Comparison of ENCODE assay signal across 8 cellular contexts in genomic region chr2:135531231-135532197, GRCh38. TPM values are rescaled to one million over a fixed set of nuclear protein-coding genes. Genes with fewer than 3 reads are reported as not detected.
DNase-seq lines count a peak whose midpoint lies in the region; ATAC-seq, FAIRE-seq and TF ChIP-seq lines count a peak whose summit lies in the region.

TSS of gene R3HDM1 (plus strand) at chr2:135531484. CDS start at chr2:135604846, 73,362 bp downstream.

- DNase-seq in RCC 7860 (ENCODE audit: low spot score): peak; percentile 100
- peak; percentile 95 to 98 for DNase-seq in activated T-cell treated with anti-CD3 and anti-CD28 coated beads, Interleukin-2, amount 50 U/mL, for 72 hours
- DNase-seq in esophagus muscularis mucosa (ENCODE audit: extremely low spot score): peak; percentile 100
- peak; percentile 89 to 95 for DNase-seq in stimulated activated CD8-positive, alpha-beta memory T cell treated with anti-CD3 and anti-CD28 coated beads, Interleukin-7, amount 100 ng/mL, for 4 hours (ENCODE audit: low read depth in 2 of 2)

- peaks cover 89% of the 10 kb centered on the region for H3K79me2 ChIP-seq in DOHH2 (ENCODE audit: control insufficient read depth, low read length)

- peaks cover 49% of the 10 kb centered on the region for H3K36me3 ChIP-seq in DOHH2 (ENCODE audit: control insufficient read depth, low read length)
- peaks cover 17% of the 10 kb centered on the region; the same call in 1 of the 2 replicates for H3K36me3 ChIP-seq in KOPT-K1 (ENCODE audit: insufficient read depth, low read length)
- no peaks in the 10 kb centered on the region for H3K36me3 ChIP-seq in esophagus muscularis mucosa
- H3K36me3 ChIP-seq in muscle layer of duodenum (ENCODE audit: control insufficient read depth in 1 of 2, insufficient read depth in 2 of 2, low read length in 2 of 2): no peaks in the 10 kb centered on the region

- H3K27ac Mint-ChIP-seq in activated T-cell treated with anti-CD3 and anti-CD28 coated beads, Interleukin-2, amount 50 U/mL, for 72 hours: peak within 1 kb of the TSS; percentile 63

- no peaks in the 10 kb centered on the region for H3K9me2 ChIP-seq in DOHH2 (replicated peaks; ENCODE audit: control insufficient read depth, low read length)

- H3K4me1 ChIP-seq in DOHH2 (ENCODE audit: control insufficient read depth, low read length) (peaks cover 39% of the 10 kb centered on the region), esophagus muscularis mucosa (peaks cover 6 to 30% (median 22%) of the 10 kb centered on the region in 4 donors), muscle layer of duodenum (ENCODE audit: control insufficient read depth in 1 of 2, insufficient read depth in 2 of 2, low read length in 2 of 2) (peaks cover 5 to 13% of the 10 kb centered on the region in 2 donors)

- WGBS in esophagus muscularis mucosa: under 1% methylated on average over 60 of the region's 75 CpGs

- H3F3A ChIP-seq in DOHH2 (ENCODE audit: control insufficient read depth, insufficient read depth): no peaks in the 10 kb centered on the region

- H3K27me3 Mint-ChIP-seq in activated T-cell treated with anti-CD3 and anti-CD28 coated beads, Interleukin-2, amount 50 U/mL, for 72 hours (ENCODE audit: low read depth): no peaks in the 10 kb centered on the region

- H3K9me3 ChIP-seq in DOHH2 (ENCODE audit: control insufficient read depth, insufficient read depth, low read length) (no peaks in the 10 kb centered on the region), KOPT-K1 (ENCODE audit: insufficient read depth, low read length, poor library complexity, severe bottlenecking) (peaks cover 2% of the 10 kb centered on the region), esophagus muscularis mucosa (no peaks in the 10 kb centered on the region), muscle layer of duodenum (ENCODE audit: control insufficient read depth in 1 of 2, low read length in 2 of 2) (no peaks in the 10 kb centered on the region)

- FAIRE-seq in RCC 7860 (lab: Jason Lieb, UNC): peak; percentile 94

- TF ChIP-seq POLR2A in esophagus muscularis mucosa (IDR thresholded peaks at IDR 0.05; ENCODE audit: low read depth): no peak

- peaks cover 0 to 1% of the 10 kb centered on the region in 2 donors for H3K36me3 Mint-ChIP-seq in activated T-cell treated with anti-CD3 and anti-CD28 coated beads, Interleukin-2, amount 50 U/mL, for 72 hours (ENCODE audit: insufficient read depth in 2 of 2)

- no peak within 1 kb of the TSS for H3K4me3 Mint-ChIP-seq in activated T-cell treated with anti-CD3 and anti-CD28 coated beads, Interleukin-2, amount 50 U/mL, for 72 hours

- no peak for TF ChIP-seq EP300 in esophagus muscularis mucosa (IDR thresholded peaks at IDR 0.05)

- peak within 1 kb of the TSS; percentile 76 for H3K4me2 ChIP-seq in DOHH2 (ENCODE audit: low read length)

- peak; percentile 42 for TF ChIP-seq CTCF in DOHH2 (IDR thresholded peaks at IDR 0.05; ENCODE audit: low read depth, low read length, poor library complexity, severe bottlenecking)
- TF ChIP-seq CTCF in esophagus muscularis mucosa (IDR thresholded peaks at IDR 0.05): no peak

- intact Hi-C loops in esophagus muscularis mucosa (cut with DNase I): loop anchor here (5.0 kb wide), 2 partner anchors 211 to 614 kb away; partner anchors contain the start of genes CCNT2 and UBXN4

- H3K4me3 ChIP-seq in DOHH2 (ENCODE audit: low read length) (peak within 1 kb of the TSS; percentile 73), esophagus muscularis mucosa (peak within 1 kb of the TSS; percentile 89 to 94 (median 90)), muscle layer of duodenum (ENCODE audit: low read depth in 1 of 2, low read length in 2 of 2) (peak within 1 kb of the TSS; percentile 97 to 99)

- H3K27ac ChIP-seq in DOHH2 (ENCODE audit: low read depth, low read length): peak within 1 kb of the TSS; percentile 69
- peak within 1 kb of the TSS; percentile 90 for H3K27ac ChIP-seq in KOPT-K1 (ENCODE audit: low read depth, low read length, poor library complexity, severe bottlenecking)
- peak within 1 kb of the TSS; percentile 89 to 93 (median 90) for H3K27ac ChIP-seq in esophagus muscularis mucosa (replicated peaks in 1 of 4)
- peak within 1 kb of the TSS; percentile 99 for H3K27ac ChIP-seq in muscle layer of duodenum (ENCODE audit: low read length)

- H3K4me1 Mint-ChIP-seq in activated T-cell treated with anti-CD3 and anti-CD28 coated beads, Interleukin-2, amount 50 U/mL, for 72 hours (ENCODE audit: low read depth): peaks cover 42% of the 10 kb centered on the region

- H3K9me3 Mint-ChIP-seq in activated T-cell treated with anti-CD3 and anti-CD28 coated beads, Interleukin-2, amount 50 U/mL, for 72 hours: no peaks in the 10 kb centered on the region

- 0 out of 2 replicates have a peak, but pooled peaks cover 3% of the 10 kb centered on the region for H4K20me1 ChIP-seq in DOHH2 (ENCODE audit: control insufficient read depth, insufficient read depth, low read depth, low read length)

- ATAC-seq in GM21786 (IDR thresholded peaks at IDR 0.05; ENCODE audit: unreplicated experiment): peak; percentile 79
- peak; percentile 87 to 88 for ATAC-seq in activated T-cell treated with anti-CD3 and anti-CD28 coated beads, Interleukin-2, amount 50 U/mL, for 72 hours (replicated peaks in 1 of 2)

- H3K27me3 ChIP-seq in DOHH2 (ENCODE audit: control insufficient read depth, low read length): no peaks in the 10 kb centered on the region
- H3K27me3 ChIP-seq in esophagus muscularis mucosa: no peaks in the 10 kb centered on the region
- no peaks in the 10 kb centered on the region for H3K27me3 ChIP-seq in muscle layer of duodenum (ENCODE audit: low read depth, low read length)

RNA-seq across cellular contexts. Expression of gene R3HDM1, which starts in this region (rescaled TPM):
- total RNA-seq in activated T-cell treated with anti-CD3 and anti-CD28 coated beads, Interleukin-2, amount 50 U/mL, for 72 hours: 10 to 100 TPM; 47.7 to 50.4 TPM
- total RNA-seq in esophagus muscularis mucosa: 10 to 100 TPM; 13.1 to 56.6 (median 19.6) TPM

Comparison
In these comparisons a context has a peak if more than half of its experiments do, and no peak if none do; other contexts are left out.
1. Peak in every context shown above with its lines: DNase-seq, ATAC-seq, H3K4me3 ChIP-seq and H3K27ac ChIP-seq.